8 cellular contexts compared by ENCODE assay signal in genomic region chr12:108561852-108562347, GRCh38. TPM values are rescaled to one million over a fixed set of nuclear protein-coding genes. Genes with fewer than 3 reads are reported as not detected.
DNase-seq lines count a peak whose midpoint lies in the region; ATAC-seq, FAIRE-seq and TF ChIP-seq lines count a peak whose summit lies in the region.

No MANE protein-coding gene starts in this region.

- H2AFZ ChIP-seq in PC-9 = peak overlapping the region; percentile 93

- no peak for TF ChIP-seq EP300 in ovary (IDR thresholded peaks at IDR 0.05)

- CTCF ChIA-PET in PC-9 (lab: Charles Lee) = no interaction called here

- POLR2A ChIA-PET in PC-9 (lab: Charles Lee; ENCODE audit: unreplicated experiment) = interaction anchor here (0.5 to 0.7 kb wide), 5 partner anchors 69 to 1398 kb away, joined by 3 to 6 read pairs (median 4); no protein-coding TSS in a partner anchor

- H3K4me1 ChIP-seq in PC-9 (replicated peaks; ENCODE audit: insufficient read depth) = peaks cover 28% of the 10 kb centered on the region
- peaks cover 12% of the 10 kb centered on the region for H3K4me1 ChIP-seq in ovary (ENCODE audit: insufficient read depth)

- WGBS in ovary, 3 donors = 0 to 1% (median 1%) methylated on average over 20 of the region's 20 CpGs

- no peak for TF ChIP-seq POLR2A in ovary (IDR thresholded peaks at IDR 0.05)

- no peak for FAIRE-seq in GM19239 (lab: Jason Lieb, UNC)

- H3K79me2 ChIP-seq in PC-9 (ENCODE audit: low read depth) = peaks cover 62% of the 10 kb centered on the region

- TF ChIP-seq CTCF in PC-9 (conservative IDR thresholded peaks at IDR 0.05) (no peak), epithelial cell of esophagus (IDR thresholded peaks at IDR 0.05; ENCODE audit: insufficient read depth, low read depth, low read length, missing control alignments) (no peak), ovary (IDR thresholded peaks at IDR 0.05) (no peak)

- H3K4me3 ChIP-seq in PC-9 = peak overlapping the region; percentile 72
- peak overlapping the region; percentile 98 for H3K4me3 ChIP-seq in epithelial cell of esophagus (ENCODE audit: low read length)
- peak overlapping the region; percentile 96 for H3K4me3 ChIP-seq in ovary

- peak overlapping the region; percentile 85 for H3K27ac ChIP-seq in PC-9
- peak overlapping the region in 1 of 2 donors; percentile 78 for H3K27ac ChIP-seq in ovary

- H3K36me3 ChIP-seq in PC-9 (ENCODE audit: low read depth) (peaks cover 15% of the 10 kb centered on the region), ovary (no peaks in the 10 kb centered on the region)

- peaks cover 29% of the 10 kb centered on the region for H4K20me1 ChIP-seq in PC-9 (ENCODE audit: insufficient read depth)

- no peak for ATAC-seq in HG03097 (IDR thresholded peaks at IDR 0.05; ENCODE audit: low FRiP score, unreplicated experiment)

- no peaks in the 10 kb centered on the region for H3K9me2 ChIP-seq in PC-9 (ENCODE audit: insufficient read depth)

- DNase-seq in SIG-M5 treated with dmso at 0.1 percent for 504 hours (lab: John Stamatoyannopoulos, UW; ENCODE audit: unreplicated experiment) = peak; percentile 67
- DNase-seq in SIG-M5 (lab: John Stamatoyannopoulos, UW) = no peak
- no peak for DNase-seq in PC-9
- DNase-seq in epithelial cell of esophagus (ENCODE audit: low read depth) = no peak
- no peak for DNase-seq in ovary
- no peak for DNase-seq in NCI-H1930 (lab: John Stamatoyannopoulos, UW)
- DNase-seq in GM19239 (ENCODE audit: insufficient read length, low spot score) = no peak

- intact Hi-C loops in PC-9 (cut with micrococcal nuclease; ENCODE audit: unreplicated experiment) (loop anchor here (2.0 to 10.0 kb wide), 3 partner anchors 103 to 295 kb away; partner anchors contain the start of gene SSH1), ovary (cut with DNase I) (loop anchor here in 3 of 4 donors (2.0 to 10.0 kb wide), 7 partner anchors 55 to 535 kb away; partner anchors contain the start of genes UNG (in 2 of the 3) and ALKBH2 (in 1 of the 3))

- BruUV-seq in PC-9 (replicated peaks; lab: Mats Ljungman, UMichigan) = TSS peak; percentile 9

- H3K9me3 ChIP-seq in PC-9 (ENCODE audit: insufficient read depth, low read depth) (no peaks in the 10 kb centered on the region), ovary (no peaks in the 10 kb centered on the region)

- H3K27me3 ChIP-seq in PC-9 (ENCODE audit: insufficient read depth, low read depth) (no peaks in the 10 kb centered on the region), ovary (no peaks in the 10 kb centered on the region)

- peaks cover 24% of the 10 kb centered on the region for H3F3A ChIP-seq in PC-9 (ENCODE audit: insufficient read depth, low read depth)

- H3K4me2 ChIP-seq in PC-9 = peak overlapping the region; percentile 87

RNA-seq across cellular contexts. Expression of gene ISCU, which starts 0.5 kb away (rescaled TPM):
- total RNA-seq in PC-9 (2021) (84.8 and 86.7 TPM in 2 replicates), ovary (100 to 1,000 TPM; 110 to 238 (median 156) TPM)
- polyA plus RNA-seq in ovary = 100 to 1,000 TPM; 207 to 298 TPM

RNA-seq across cellular contexts. Expression of gene SART3, which starts 0.9 kb away (rescaled TPM):
- total RNA-seq in PC-9 (2021) (49.3 and 54.3 TPM in 2 replicates), ovary (10 to 100 TPM; 44.5 to 55.3 (median 48.3) TPM)
- polyA plus RNA-seq in ovary = 10 to 100 TPM; 27.9 to 36.2 TPM

RNA-seq across cellular contexts. Expression of gene TMEM119, which starts 36.0 kb away (rescaled TPM):
- total RNA-seq in PC-9 (2021) (not detected in 2 replicates), ovary (1 to 10 TPM in 5 of 7 donors, under 1 TPM in 2; 0.25 to 3.9 (median 1.7) TPM)
- polyA plus RNA-seq in ovary = 10 to 100 TPM in 1 of 2 donors, 1 to 10 TPM in 1; 2.0 to 12.3 TPM

RNA-seq across cellular contexts. Expression of gene FICD, which starts 46.8 kb away (rescaled TPM):
- total RNA-seq in PC-9 (2021) (1.9 and 3.2 TPM in 2 replicates), ovary (10 to 100 TPM in 1 of 7 donors, 1 to 10 TPM in 6; 3.9 to 12.7 (median 7.6) TPM)
- polyA plus RNA-seq in ovary = 1 to 10 TPM; 2.0 to 6.0 TPM
